ENCODE assay signal across 22 cellular contexts in genomic region chr17:33438578-33438977, GRCh38.
"Had no signal": no experiment of that assay in that cellular context is flagged by ENCODE, and none has a peak within 500 bp of the region (broad histone marks: within the 10 kb centered on the region; RNA-seq: fewer than 3 reads in every experiment).

No MANE protein-coding gene starts in this region.

- ATAC-seq: HepG2 had no signal

- H3K27me3 ChIP-seq: SJSA1 had no signal

- H3K36me3 ChIP-seq: SJSA1 had no signal

- DNase-seq: IMR-90, Kasumi-1, NCI-H1092, NCI-H1105 treated with DMSO at 0.1 percent for 48 hours, NCI-H1417 treated with DMSO at 0.1 percent for 48 hours, NCI-H146, NCI-H1694 treated with DMSO at 0.1 percent for 48 hours, NCI-H1930, NCI-H2081, NCI-H2107, NCI-H2227 treated with DMSO at 0.1 percent for 48 hours, NCI-H524, NCI-H69, NCI-H774, Right ventricle myocardium superior, RPMI8226, SIG-M5 had no signal

- FAIRE-seq: HepG2, RCC 7860 had no signal

- H3K4me3 ChIP-seq: SJSA1, SK-N-MC had no signal

- H3K27ac ChIP-seq: KMS-11, SJSA1, SK-N-MC had no signal

- H3K9ac ChIP-seq: KMS-11 had no signal

- H3K9me3 ChIP-seq: SJSA1 had no signal

- H3K4me2 ChIP-seq: KMS-11 had no signal
